In the genomic region with DNA sequence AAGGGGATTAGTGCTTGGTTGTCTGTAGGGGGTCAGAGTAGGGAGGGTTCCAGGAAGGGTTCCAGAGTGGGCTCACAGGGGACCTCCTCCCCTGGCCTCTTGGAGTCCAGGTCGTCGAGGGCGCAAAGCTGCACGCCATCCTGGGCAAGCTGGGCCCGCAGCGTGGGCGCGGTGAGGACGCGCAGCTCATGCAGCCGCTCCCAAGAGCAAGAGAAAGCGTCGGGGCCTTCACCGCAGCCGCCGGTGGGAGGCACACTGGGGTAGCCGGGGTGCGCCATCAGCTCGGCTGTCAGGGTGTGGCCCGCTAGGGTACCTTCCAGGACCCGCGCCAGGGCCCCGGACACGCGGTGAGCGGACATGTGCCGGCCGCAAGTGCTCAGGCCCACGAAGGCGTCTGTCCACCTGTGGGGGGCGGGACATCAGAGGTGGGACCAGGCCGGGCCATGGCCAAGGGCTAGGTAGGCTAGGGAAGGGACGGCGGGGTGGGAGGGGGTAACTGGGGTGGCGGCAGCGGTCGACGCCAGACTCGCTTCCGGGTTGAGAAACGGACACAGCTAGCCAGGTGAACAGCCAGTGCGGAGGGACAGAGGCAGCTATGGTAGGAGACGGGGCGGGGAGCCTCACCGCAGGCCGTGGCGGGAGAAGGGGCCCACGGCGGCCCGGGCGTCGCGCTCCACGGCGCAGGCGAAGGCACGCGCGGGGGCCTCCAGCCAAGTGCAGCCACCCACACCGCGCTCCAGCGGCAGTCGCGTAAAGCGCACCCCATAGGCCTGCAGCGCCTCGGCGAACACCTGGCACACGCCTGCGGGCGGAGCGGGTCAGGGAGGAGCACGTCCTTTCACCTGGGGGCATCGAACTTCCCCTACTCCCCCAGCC, we compare ENCODE assay signal across 8 cellular contexts. TPM values are rescaled to one million over a fixed set of nuclear protein-coding genes. Genes with fewer than 3 reads are reported as not detected.
A peak's percentile ranks its signal among the peaks of the same experiment; 100 is the strongest.
DNase-seq lines count a peak whose midpoint lies in the region; ATAC-seq and TF ChIP-seq lines count a peak whose summit lies in the region.

No MANE protein-coding gene starts in this region.

- H3K4me3 ChIP-seq in GM23338 = peak overlapping the region; percentile 98
- peak overlapping the region; percentile 68 for H3K4me3 ChIP-seq in SJCRH30
- peak overlapping the region; percentile 74 to 99 for H3K4me3 ChIP-seq in foreskin fibroblast (ENCODE audit: low read depth in 1 of 2, low read length in 2 of 2)
- peak overlapping the region; percentile 65 to 98 (median 78) for H3K4me3 ChIP-seq in sigmoid colon

- peaks cover 14% of the 10 kb centered on the region; the same call in 1 of the 2 replicates for H3K4me1 ChIP-seq in GM23338 (ENCODE audit: insufficient read depth)
- H3K4me1 ChIP-seq in SJCRH30 = no peaks in the 10 kb centered on the region
- peaks cover 0 to 29% (median 22%) of the 10 kb centered on the region in 4 donors for H3K4me1 ChIP-seq in sigmoid colon

- no peak for TF ChIP-seq POLR2A in sigmoid colon (IDR thresholded peaks at IDR 0.05)

- WGBS in sigmoid colon, 2 donors = 73 to 83% methylated on average over 74 of the region's 74 CpGs

- no peak overlapping the region for H3K27ac ChIP-seq in GM23338 (ENCODE audit: low read depth)
- H3K27ac ChIP-seq in SJCRH30 = no peak overlapping the region
- H3K27ac ChIP-seq in sigmoid colon = peak overlapping the region; percentile 73 to 86 (median 80)

- H3K36me3 ChIP-seq in GM23338 (ENCODE audit: insufficient read depth) = peaks cover 8% of the 10 kb centered on the region
- H3K36me3 ChIP-seq in SJCRH30 = no peaks in the 10 kb centered on the region
- H3K36me3 ChIP-seq in sigmoid colon = peaks cover 0 to 4% (median 0%) of the 10 kb centered on the region in 4 donors

- H3K4me1 Mint-ChIP-seq in GM23338 = peaks cover 23% of the 10 kb centered on the region

- H3K27ac Mint-ChIP-seq in GM23338 = peak overlapping the region; percentile 65; the same call in 1 of the 2 replicates

- H3K79me2 ChIP-seq in GM23338 (replicated peaks; ENCODE audit: insufficient read depth) = peaks cover 11% of the 10 kb centered on the region

- H3F3A ChIP-seq in GM23338 (replicated peaks; ENCODE audit: low read depth) = peaks cover 13% of the 10 kb centered on the region; the same call in 1 of the 2 replicates

- H3K9me2 ChIP-seq in GM23338 (ENCODE audit: insufficient read depth) = no peaks in the 10 kb centered on the region

- peak; percentile 28 for DNase-seq in GM23338 (ENCODE audit: low spot score)
- DNase-seq in SJCRH30 = no peak
- no peak for DNase-seq in foreskin fibroblast
- DNase-seq in sigmoid colon = no peak
- no peak for DNase-seq in DMS153 (lab: John Stamatoyannopoulos, UW)
- no peak for DNase-seq in AML-193 (lab: John Stamatoyannopoulos, UW)

- H3K9me3 Mint-ChIP-seq in GM23338 = peaks cover 10% of the 10 kb centered on the region; the same call in 2 of the 3 replicates

- no peak overlapping the region for H2AFZ ChIP-seq in GM23338

- H3K9me3 ChIP-seq in SJCRH30 (replicated peaks) (no peaks in the 10 kb centered on the region), sigmoid colon (no peaks in the 10 kb centered on the region)

- H3K36me3 Mint-ChIP-seq in GM23338 (ENCODE audit: low read depth) = peaks cover 19% of the 10 kb centered on the region

- peak; percentile 48 for ATAC-seq in GM23338
- ATAC-seq in HG03196 (IDR thresholded peaks at IDR 0.05; ENCODE audit: unreplicated experiment) = no peak
- no peak for ATAC-seq in HG02763 (IDR thresholded peaks at IDR 0.05; ENCODE audit: unreplicated experiment)

- TF ChIP-seq CTCF in GM23338 (conservative IDR thresholded peaks at IDR 0.05; ENCODE audit: low read depth in 2 of 2) = no peak
- no peak for TF ChIP-seq CTCF in foreskin fibroblast (IDR thresholded peaks at IDR 0.05; ENCODE audit: low read depth, low read length)
- TF ChIP-seq CTCF in sigmoid colon (IDR thresholded peaks at IDR 0.05) = no peak

- intact Hi-C loops in sigmoid colon (cut with DNase I) = loop anchor here (5.0 kb wide), 1 partner anchor 46 kb away; no protein-coding TSS in a partner anchor

- no peak for TF ChIP-seq EP300 in sigmoid colon (IDR thresholded peaks at IDR 0.05)

- H3K27me3 Mint-ChIP-seq in GM23338 (ENCODE audit: insufficient read depth, low read depth, poor library complexity) = peaks cover 28% of the 10 kb centered on the region

- peak overlapping the region; percentile 89 for H3K4me3 Mint-ChIP-seq in GM23338

- peak overlapping the region; percentile 93 for H3K4me2 ChIP-seq in GM23338

- peaks cover 34% of the 10 kb centered on the region for H4K20me1 ChIP-seq in GM23338 (replicated peaks; ENCODE audit: insufficient read depth)

- H3K27me3 ChIP-seq in GM23338 (ENCODE audit: insufficient read depth) (no peaks in the 10 kb centered on the region), SJCRH30 (no peaks in the 10 kb centered on the region), sigmoid colon (no peaks in the 10 kb centered on the region)

TF ChIP-seq in GM23338, 12 proteins besides CTCF, POLR2A, EP300 and RAD21:
- TF ChIP-seq EZH2phosphoT487 (IDR thresholded peaks at IDR 0.05; ENCODE audit: unreplicated experiment) (no peak), ZNF114 (CRISPR knock-in tag; IDR thresholded peaks at IDR 0.05) (no peak), JUNB (IDR thresholded peaks at IDR 0.05; ENCODE audit: unreplicated experiment) (no peak), CREB1 (CRISPR knock-in tag; IDR thresholded peaks at IDR 0.05; ENCODE audit: low read depth) (no peak), STAT1 (IDR thresholded peaks at IDR 0.05; ENCODE audit: unreplicated experiment) (no peak), ZNF331 (CRISPR knock-in tag; IDR thresholded peaks at IDR 0.05; ENCODE audit: low read depth) (no peak)

RNA-seq across cellular contexts. Expression of gene YDJC, which starts 1.2 kb away (rescaled TPM):
- total RNA-seq in GM23338 (2014; rRNA removed; shearing (Covaris generic)) = 58.8 and 83.7 TPM in 2 replicates
- polyA plus RNA-seq in GM23338 (2016; fragmentation: Nextera tagmentation; extraction: Ambion mirVana) (53.3 and 58.4 TPM in 2 replicates), sigmoid colon (10 to 100 TPM; 17.4 to 36.5 (median 18.3) TPM)
- 7.8 and 8.9 TPM in 2 replicates for total RNA-seq in SJCRH30 (2014; rRNA removed; shearing (Covaris generic))
- total RNA-seq in sigmoid colon = 10 to 100 TPM in 3 of 4 donors, 1 to 10 TPM in 1; 8.3 to 16.3 (median 15.3) TPM

RNA-seq across cellular contexts. Expression of gene CCDC116, which starts 3.9 kb away (rescaled TPM):
- total RNA-seq in GM23338 (2014; rRNA removed; shearing (Covaris generic)) = 0.14 TPM in 1 of 2 replicates, not detected in the other
- polyA plus RNA-seq in GM23338 (2016; fragmentation: Nextera tagmentation; extraction: Ambion mirVana) (0.35 TPM in 1 of 2 replicates, not detected in the other), sigmoid colon (under 1 TPM in 1 of 3 donors, not detected in 2; 0.58 TPM)
- total RNA-seq in SJCRH30 (2014; rRNA removed; shearing (Covaris generic)) = 0.38 TPM in 1 of 2 replicates, not detected in the other
- total RNA-seq in sigmoid colon = 1 to 10 TPM in 1 of 4 donors, under 1 TPM in 3; 0.33 to 2.5 (median 0.38) TPM

RNA-seq across cellular contexts. Expression of gene SDF2L1, which starts 13.5 kb away (rescaled TPM):
- 60.3 and 62.3 TPM in 2 replicates for total RNA-seq in GM23338 (2014; rRNA removed; shearing (Covaris generic))
- polyA plus RNA-seq in GM23338 (2016; fragmentation: Nextera tagmentation; extraction: Ambion mirVana) (72.7 and 74.8 TPM in 2 replicates), sigmoid colon (100 to 1,000 TPM in 1 of 3 donors, 10 to 100 TPM in 2; 15.6 to 127 (median 25.0) TPM)
- total RNA-seq in SJCRH30 (2014; rRNA removed; shearing (Covaris generic)) = 12.8 and 17.0 TPM in 2 replicates
- 10 to 100 TPM in 3 of 4 donors, 1 to 10 TPM in 1; 6.1 to 38.8 (median 24.4) TPM for total RNA-seq in sigmoid colon

RNA-seq across cellular contexts. Expression of gene PPIL2, which starts 37.2 kb away (rescaled TPM):
- total RNA-seq in GM23338 (2014; rRNA removed; shearing (Covaris generic)) = 30.7 and 34.1 TPM in 2 replicates
- polyA plus RNA-seq in GM23338 (2016; fragmentation: Nextera tagmentation; extraction: Ambion mirVana) (21.6 and 23.0 TPM in 2 replicates), sigmoid colon (10 to 100 TPM; 13.2 to 46.3 (median 19.4) TPM)
- total RNA-seq in SJCRH30 (2014; rRNA removed; shearing (Covaris generic)) = 24.8 and 29.7 TPM in 2 replicates
- total RNA-seq in sigmoid colon = 10 to 100 TPM; 15.1 to 28.0 (median 18.5) TPM

Comparison
In these comparisons a context has a peak if more than half of its experiments do, and no peak if none do; other contexts are left out.
1. H3K27ac ChIP-seq: peak in sigmoid colon (4 of 4); none in GM23338 (single experiment) and SJCRH30 (single experiment).
2. Peak in every context shown above with its lines, with median percentiles within 50 percentile points of each other: H3K4me3 ChIP-seq.